In the genomic region with DNA sequence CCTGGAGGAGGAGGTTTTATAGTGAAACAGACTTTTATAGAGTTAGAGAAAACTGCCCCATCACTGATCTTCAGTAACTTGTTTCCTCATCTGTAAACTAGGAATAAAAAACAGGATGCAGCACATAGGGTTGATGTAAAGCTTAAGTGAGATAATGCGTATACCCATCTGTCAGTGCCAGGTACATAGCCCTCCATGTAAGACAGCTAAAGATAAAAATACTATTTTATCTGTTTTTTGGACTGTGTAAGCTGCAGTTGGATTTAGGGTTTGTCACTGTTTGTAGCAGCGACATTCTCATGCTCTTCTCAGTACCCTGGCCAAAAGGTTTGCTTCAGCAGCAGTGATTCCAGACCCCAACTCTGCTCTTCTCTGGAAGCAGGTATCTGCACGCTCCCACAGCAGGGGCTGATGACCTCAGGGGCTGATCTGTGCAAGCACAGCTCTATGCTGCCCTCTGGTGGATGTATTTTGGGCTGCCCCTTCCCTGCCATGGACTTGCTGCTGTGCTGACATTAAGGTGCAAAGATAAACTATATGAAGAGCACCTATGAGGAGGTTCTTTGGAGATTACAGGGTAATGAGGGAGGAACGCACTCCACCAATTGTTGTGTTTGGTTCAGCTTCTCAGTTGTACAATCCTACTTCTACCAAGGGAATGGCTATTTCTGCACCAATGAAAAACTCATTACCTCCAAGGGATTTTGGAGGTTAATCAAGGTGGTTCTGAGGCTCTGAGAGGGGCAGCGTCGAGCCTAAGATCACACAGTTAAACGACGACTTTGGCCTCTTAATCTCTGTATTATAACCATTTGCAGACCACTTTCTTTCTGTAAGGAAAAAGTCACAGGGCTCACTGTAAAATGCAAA, we compare ENCODE assay signal across 8 cellular contexts. TPM values are rescaled to one million over a fixed set of nuclear protein-coding genes. Genes with fewer than 3 reads are reported as not detected.
DNase-seq lines count a peak whose midpoint lies in the region; ATAC-seq, FAIRE-seq and TF ChIP-seq lines count a peak whose summit lies in the region.

No MANE protein-coding gene starts in this region.

- H4K20me1 ChIP-seq in HepG2 (ENCODE audit: insufficient read depth, low read length) = no peaks in the 10 kb centered on the region

- intact Hi-C loops in activated CD4-positive, alpha-beta T cell treated with anti-CD3 and anti-CD28 coated beads for 36 hours (cut with DNase I, micrococcal nuclease) = loop anchor here (1.0 to 10.0 kb wide), 15 partner anchors 128 to 904 kb away; a partner anchor contains a TSS
- intact Hi-C loops in HepG2 (cut with micrococcal nuclease; ENCODE audit: unreplicated experiment) = loop anchor here (1.0 to 10.0 kb wide), 7 partner anchors 177 to 903 kb away; no protein-coding TSS in a partner anchor

- peaks cover 2% of the 10 kb centered on the region for H3K27me3 Mint-ChIP-seq in activated CD4-positive, alpha-beta T cell treated with anti-CD3 and anti-CD28 coated beads for 36 hours

- H3K4me3 ChIP-seq in choroid plexus epithelial cell (ENCODE audit: low read depth, low read length) (no peak overlapping the region), HepG2 (replicated peaks in 1 of 3; ENCODE audit: insufficient read depth in 1 of 3, low read depth in 2 of 3, low read length in 3 of 3) (no peak overlapping the region)

- ATAC-seq in GM18873 (IDR thresholded peaks at IDR 0.05; ENCODE audit: low FRiP score, unreplicated experiment) (peak; percentile 53), HG03159 (IDR thresholded peaks at IDR 0.05; ENCODE audit: unreplicated experiment) (peak; percentile 60), HepG2 (peak; percentile 100)
- ATAC-seq in activated CD4-positive, alpha-beta T cell treated with anti-CD3 and anti-CD28 coated beads for 36 hours = peak; percentile 70

- H3K4me1 ChIP-seq in HepG2 (ENCODE audit: insufficient read depth, low read length) = peaks cover 14% of the 10 kb centered on the region; the same call in 1 of the 2 replicates

- BruUV-seq in HepG2 (replicated peaks; lab: Mats Ljungman, UMichigan) = no TSS peak

- no peak overlapping the region for H3K4me3 Mint-ChIP-seq in activated CD4-positive, alpha-beta T cell treated with anti-CD3 and anti-CD28 coated beads for 36 hours

- H3K79me2 ChIP-seq in HepG2 (ENCODE audit: insufficient read depth, low read length) = no peaks in the 10 kb centered on the region

- no peaks in the 10 kb centered on the region for H3K36me3 Mint-ChIP-seq in activated CD4-positive, alpha-beta T cell treated with anti-CD3 and anti-CD28 coated beads for 36 hours (ENCODE audit: low read depth)

- in situ Hi-C loops in HepG2 (cut with HindIII; ENCODE audit: extremely low pct_ligation_motif_present, low pct_unique_long_range_greater_than_20kb) = loop anchor here (5.0 to 25.0 kb wide), 3 partner anchors 388 to 800 kb away; no protein-coding TSS in a partner anchor

- peak; percentile 97 for TF ChIP-seq RAD21 in HepG2 (CRISPR knock-in tag; IDR thresholded peaks at IDR 0.05)

- DNase-seq in AML-193 (lab: John Stamatoyannopoulos, UW) (peak; percentile 39 to 53), NCI-H446 (lab: John Stamatoyannopoulos, UW) (peak; percentile 63 to 86), choroid plexus epithelial cell (ENCODE audit: low read depth) (peak; percentile 85), HepG2 (ENCODE audit: low spot score) (peak; percentile 68)
- peak; percentile 91 for DNase-seq in activated CD4-positive, alpha-beta T cell treated with anti-CD3 and anti-CD28 coated beads for 36 hours
- peak; percentile 63 to 79 (median 71) for DNase-seq in stimulated activated CD4-positive, alpha-beta T cell treated with anti-CD3 and anti-CD28 coated beads, TNF-alpha, amount 100 ng/mL, for 1 hour (ENCODE audit: low read depth in 3 of 3, low spot score in 1 of 3)

- H3K27ac ChIP-seq in HepG2 (ENCODE audit: extremely low read length, insufficient read depth, low read length) = no peak overlapping the region

- H3K36me3 ChIP-seq in HepG2 (replicated peaks in 1 of 2; ENCODE audit: control insufficient read depth in 1 of 2, insufficient read depth in 2 of 2, low read length in 2 of 2) = no peaks in the 10 kb centered on the region

- H3K9me3 ChIP-seq in HepG2 (ENCODE audit: low read length) = no peaks in the 10 kb centered on the region

- FAIRE-seq in HepG2 (lab: Jason Lieb, UNC) = peak; percentile 91

- no peaks in the 10 kb centered on the region; a peak in 1 of 5 replicates for H3K27me3 ChIP-seq in HepG2 (ENCODE audit: control insufficient read depth in 1 of 2, insufficient read depth in 2 of 2, low read length in 2 of 2)

- TF ChIP-seq EP300 in HepG2 (IDR thresholded peaks at IDR 0.05; ENCODE audit: low read depth in 2 of 2, low read length in 2 of 2) (no peak), HepG2 (CRISPR knock-in tag; IDR thresholded peaks at IDR 0.05; ENCODE audit: borderline replicate concordance) (no peak)

- H3K4me2 ChIP-seq in HepG2 (ENCODE audit: low read depth, low read length) = no peak overlapping the region; the same call in 1 of the 2 replicates

- peaks cover 18% of the 10 kb centered on the region for H3K4me1 Mint-ChIP-seq in activated CD4-positive, alpha-beta T cell treated with anti-CD3 and anti-CD28 coated beads for 36 hours

- no peak overlapping the region for H2AFZ ChIP-seq in HepG2 (ENCODE audit: low read length)

- 6% methylated on average over 7 of the region's 8 CpGs for WGBS in HepG2 (ENCODE audit: low lambda C conversion rate)

- no peak overlapping the region for H3K9ac ChIP-seq in HepG2 (ENCODE audit: insufficient read depth, low read depth, low read length)

- no peak overlapping the region for H3K27ac Mint-ChIP-seq in activated CD4-positive, alpha-beta T cell treated with anti-CD3 and anti-CD28 coated beads for 36 hours

- H3K9me3 Mint-ChIP-seq in activated CD4-positive, alpha-beta T cell treated with anti-CD3 and anti-CD28 coated beads for 36 hours (ENCODE audit: low read depth) = no peaks in the 10 kb centered on the region

- POLR2A ChIA-PET in activated CD4-positive, alpha-beta T cell treated with anti-CD3 and anti-CD28 coated beads for 36 hours (lab: Charles Lee) = no interaction called here
- POLR2A ChIA-PET in HepG2 (lab: Yijun Ruan, JAX) = no interaction called here

- TF ChIP-seq CTCF in choroid plexus epithelial cell (conservative IDR thresholded peaks at IDR 0.05; ENCODE audit: low read depth, low read length) (peak; percentile 100), HepG2 (CRISPR knock-in tag; IDR thresholded peaks at IDR 0.05) (peak; percentile 97)

- CTCF ChIA-PET in activated CD4-positive, alpha-beta T cell treated with anti-CD3 and anti-CD28 coated beads for 36 hours (lab: Charles Lee) = interaction anchor here (0.5 to 3.1 kb wide), 17 partner anchors 10 to 822 kb away, joined by 3 to 15 read pairs (median 4); no protein-coding TSS in a partner anchor
- CTCF ChIA-PET in HepG2 (lab: Yijun Ruan, JAX; ENCODE audit: low intra/inter-chr PET ratio, low total read pairs) = interaction anchor here (0.9 to 1.7 kb wide), 2 partner anchors 822 to 910 kb away, joined by 3 read pairs; no protein-coding TSS in a partner anchor

- no peak for TF ChIP-seq POLR2A in HepG2 (IDR thresholded peaks at IDR 0.05; ENCODE audit: insufficient read depth in 1 of 2, low read depth in 2 of 2, low read length in 2 of 2)

TF ChIP-seq in HepG2, 621 proteins besides CTCF, POLR2A, EP300 and RAD21 (continues in another document):
- peak; percentile 53; the same call in 1 of the 2 replicates for TF ChIP-seq SMAD3 (CRISPR knock-in tag; IDR thresholded peaks at IDR 0.05)
- peak; percentile 57 for TF ChIP-seq FOSL2 (CRISPR knock-in tag; IDR thresholded peaks at IDR 0.05)
- TF ChIP-seq BHLHE40 (IDR thresholded peaks at IDR 0.05; ENCODE audit: low read length) = peak; percentile 51; the same call in 1 of the 2 replicates
- TF ChIP-seq, protein P1, sequence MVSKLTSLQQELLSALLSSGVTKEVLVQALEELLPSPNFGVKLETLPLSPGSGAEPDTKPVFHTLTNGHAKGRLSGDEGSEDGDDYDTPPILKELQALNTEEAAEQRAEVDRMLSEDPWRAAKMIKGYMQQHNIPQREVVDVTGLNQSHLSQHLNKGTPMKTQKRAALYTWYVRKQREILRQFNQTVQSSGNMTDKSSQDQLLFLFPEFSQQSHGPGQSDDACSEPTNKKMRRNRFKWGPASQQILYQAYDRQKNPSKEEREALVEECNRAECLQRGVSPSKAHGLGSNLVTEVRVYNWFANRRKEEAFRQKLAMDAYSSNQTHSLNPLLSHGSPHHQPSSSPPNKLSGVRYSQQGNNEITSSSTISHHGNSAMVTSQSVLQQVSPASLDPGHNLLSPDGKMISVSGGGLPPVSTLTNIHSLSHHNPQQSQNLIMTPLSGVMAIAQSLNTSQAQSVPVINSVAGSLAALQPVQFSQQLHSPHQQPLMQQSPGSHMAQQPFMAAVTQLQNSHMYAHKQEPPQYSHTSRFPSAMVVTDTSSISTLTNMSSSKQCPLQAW (CRISPR knock-in tag; IDR thresholded peaks at IDR 0.05) = peak; percentile 81
- peak; percentile 71; the same call in 1 of the 2 replicates for TF ChIP-seq KDM2A (CRISPR knock-in tag; IDR thresholded peaks at IDR 0.05; ENCODE audit: borderline replicate concordance, low read depth)
- 0 out of 2 replicates have a peak, but pooled peaks have one; percentile 49 for TF ChIP-seq MED1 (CRISPR knock-in tag; IDR thresholded peaks at IDR 0.05)
- TF ChIP-seq ZNF160 (CRISPR knock-in tag; IDR thresholded peaks at IDR 0.05) = no peak

RNA-seq across cellular contexts. Expression of a gene that starts 13.1 kb away (rescaled TPM):
- not detected for total RNA-seq in activated CD4-positive, alpha-beta T cell treated with anti-CD3 and anti-CD28 coated beads for 36 hours
- total RNA-seq in HepG2 (2016; rRNA removed; fragmentation: Illumina TruSeq; extraction: Trizol) = not detected in 2 replicates
- total RNA-seq in HepG2 (2016; cell fraction: cytosol; rRNA removed; fragmentation: Illumina TruSeq; extraction: Trizol; ENCODE audit: low read depth) = not detected in 2 replicates
- not detected in 2 replicates for total RNA-seq in HepG2 (2016; cell fraction: insoluble cytoplasmic fraction; rRNA removed; fragmentation: Illumina TruSeq; extraction: Trizol)
- total RNA-seq in HepG2 (2016; cell fraction: membrane; rRNA removed; fragmentation: Illumina TruSeq; extraction: Trizol) = not detected in 2 replicates
- not detected in 2 replicates for total RNA-seq in HepG2 (2016; cell fraction: nucleus; rRNA removed; fragmentation: Illumina TruSeq; extraction: Trizol)
- polyA plus RNA-seq in HepG2 (2011; rRNA removed) = not detected in 2 replicates
- polyA plus RNA-seq in HepG2 (2011; cell fraction: cytosol; rRNA removed) = not detected in 2 replicates
- not detected in 2 replicates for polyA plus RNA-seq in HepG2 (2011; cell fraction: nucleus; rRNA removed)
- polyA plus RNA-seq in HepG2 (2012) = not detected in 2 replicates
- polyA plus RNA-seq in HepG2 (2016; cell fraction: cytosol; fragmentation: Illumina TruSeq; extraction: Trizol; ENCODE audit: low read depth) = not detected in 2 replicates
- not detected in 2 replicates for polyA plus RNA-seq in HepG2 (2016; cell fraction: insoluble cytoplasmic fraction; fragmentation: Illumina TruSeq; extraction: Trizol; ENCODE audit: low read depth)
- not detected in 2 replicates for polyA plus RNA-seq in HepG2 (2016; cell fraction: membrane; fragmentation: Illumina TruSeq; extraction: Trizol; ENCODE audit: low read depth)
- polyA plus RNA-seq in HepG2 (2016; cell fraction: nucleus; fragmentation: Illumina TruSeq; extraction: Trizol; ENCODE audit: insufficient read depth, low read depth) = not detected in 2 replicates
- not detected in 2 replicates for polyA minus RNA-seq in HepG2 (2011; rRNA and poly(A)+ RNA removed; ENCODE audit: low replicate concordance)
- not detected in 2 replicates for polyA minus RNA-seq in HepG2 (2011; cell fraction: cytosol; rRNA and poly(A)+ RNA removed)
- not detected in 2 replicates for polyA minus RNA-seq in HepG2 (2011; cell fraction: nucleus; rRNA and poly(A)+ RNA removed)
